In the genomic region with DNA sequence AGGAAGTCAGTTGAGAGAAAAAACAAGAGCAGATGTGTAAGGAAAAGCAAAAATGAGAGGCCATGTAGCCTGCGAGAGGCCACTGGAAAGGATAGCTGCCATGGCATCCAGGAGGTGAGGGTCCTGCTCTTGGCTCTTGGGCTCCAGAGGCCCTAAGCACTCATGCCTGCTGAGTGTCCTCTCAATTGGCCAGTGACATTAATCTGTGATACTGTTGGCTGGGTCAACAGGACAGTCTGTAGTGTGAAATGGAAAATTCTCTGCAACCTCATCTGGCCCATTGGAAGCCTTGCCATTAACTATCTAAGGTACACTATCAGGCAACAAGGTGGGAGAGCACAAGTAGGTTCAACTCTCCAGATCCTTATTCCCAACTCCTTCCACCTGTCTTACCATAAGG, we compare ENCODE assay signal across 32 cellular contexts.
"Had no signal": no experiment of that assay in that cellular context is flagged by ENCODE, and none has a peak within 500 bp of the region (broad histone marks: within the 10 kb centered on the region; RNA-seq: fewer than 3 reads in every experiment).

No MANE protein-coding gene starts in this region.

- H3K36me3 ChIP-seq: adrenal gland, ascending aorta, brain microvascular endothelial cell, breast epithelium, cardiac muscle cell had no signal

- H3K4me1 ChIP-seq: ascending aorta, breast epithelium had no signal

- DNase-seq: activated effector memory CD4-positive, alpha-beta T cell treated with anti-CD3 and anti-CD28 coated beads, Interleukin-2, amount 50 U/mL, for 16 hours; activated effector memory CD4-positive, alpha-beta T cell treated with Interleukin-2 at 50 U/mL for 16 hours; activated gamma-delta T cell; activated gamma-delta T cell treated with Interleukin-2 at 50 U/mL for 16 hours; activated naive CD4-positive, alpha-beta T cell; activated naive CD4-positive, alpha-beta T cell treated with anti-CD3 and anti-CD28 coated beads for 36 hours; activated naive CD4-positive, alpha-beta T cell treated with anti-CD3 and anti-CD28 coated beads, Interleukin-2, amount 10 ng/mL, durations not matched to agents 7 days and 5 days; activated naive CD4-positive, alpha-beta T cell treated with anti-CD3 and anti-CD28 coated beads, Interleukin-2, amount 50 U/mL, for 16 hours; activated naive CD4-positive, alpha-beta T cell treated with Interleukin-2 at 50 U/mL for 16 hours; activated naive CD8-positive, alpha-beta T cell treated with anti-CD3 and anti-CD28 coated beads for 36 hours; activated naive CD8-positive, alpha-beta T cell treated with anti-CD3 and anti-CD28 coated beads, Interleukin-2, amount 10 ng/mL, durations not matched to agents 7 days and 5 days; activated naive CD8-positive, alpha-beta T cell treated with anti-CD3 and anti-CD28 coated beads, Interleukin-2, amount 50 U/mL, for 24 hours; activated T-cell treated with anti-CD3 and anti-CD28 coated beads, Interleukin-2, amount 50 U/mL, for 1 hour; activated T-cell treated with anti-CD3 and anti-CD28 coated beads, Interleukin-2, amount 50 U/mL, for 24 hours; activated T-cell treated with anti-CD3 and anti-CD28 coated beads, Interleukin-2, amount 50 U/mL, for 4 hours; activated T-cell treated with anti-CD3 and anti-CD28 coated beads, Interleukin-2, amount 50 U/mL, for 48 hours; activated T-cell treated with anti-CD3 and anti-CD28 coated beads, Interleukin-2, amount 50 U/mL, for 72 hours; adrenal gland; amniotic stem cell; amygdala; anterior cingulate cortex; aorta; body of pancreas; brain microvascular endothelial cell; caudate nucleus; central memory CD4-positive, alpha-beta T cell; cerebellar nuclear complex had no signal

- H3K27ac ChIP-seq: adrenal gland, ascending aorta, body of pancreas, brain microvascular endothelial cell, breast epithelium, cardiac muscle cell had no signal

- H3K9me3 ChIP-seq: adrenal gland, ascending aorta, body of pancreas, breast epithelium had no signal

- H3K27me3 ChIP-seq: adrenal gland, ascending aorta, body of pancreas, brain microvascular endothelial cell, breast epithelium, cardiac muscle cell had no signal

- ATAC-seq: activated naive CD4-positive, alpha-beta T cell treated with anti-CD3 and anti-CD28 coated beads, Interleukin-2, amount 50 U/mL, for 72 hours; activated naive CD8-positive, alpha-beta T cell treated with anti-CD3 and anti-CD28 coated beads, Interleukin-2, amount 50 U/mL, for 24 hours; activated T-cell treated with anti-CD3 and anti-CD28 coated beads, Interleukin-2, amount 50 U/mL, for 4 hours; activated T-cell treated with anti-CD3 and anti-CD28 coated beads, Interleukin-2, amount 50 U/mL, for 72 hours; activated T-helper 17 cell treated with anti-CD3 and anti-CD28 coated beads, Interleukin-2, amount 50 U/mL, for 72 hours; body of pancreas had no signal

- H3K4me3 ChIP-seq: adrenal gland, ascending aorta, body of pancreas, breast epithelium, cardiac muscle cell had no signal
